ENCODE assay signal across 14 cellular contexts in genomic region chr2:225276207-225276606, GRCh38.
DNase-seq lines count a peak whose midpoint lies in the region; ATAC-seq, FAIRE-seq and TF ChIP-seq lines count a peak whose summit lies in the region.
"Had no signal": no experiment of that assay in that cellular context is flagged by ENCODE, and none has a peak within 500 bp of the region (broad histone marks: within the 10 kb centered on the region; RNA-seq: fewer than 3 reads in every experiment).

No MANE protein-coding gene starts in this region.

- H3K9me3 ChIP-seq in OCI-LY3 (ENCODE audit: insufficient read depth, low read length) (peaks cover 4% of the 10 kb centered on the region; the same call in 1 of the 2 replicates), HepG2 (ENCODE audit: low read length) (peaks cover 43% of the 10 kb centered on the region), endodermal cell (ENCODE audit: control insufficient read depth, low read length) (no peaks in the 10 kb centered on the region)

- H3K27ac ChIP-seq in OCI-LY3 (ENCODE audit: low read length), result peak overlapping the region; percentile 92
- no peak overlapping the region for H3K27ac ChIP-seq in HepG2 (ENCODE audit: extremely low read length, insufficient read depth, low read length)
- no peak overlapping the region for H3K27ac ChIP-seq in endodermal cell (ENCODE audit: low read depth, low read length)
- H3K27ac ChIP-seq: brain microvascular endothelial cell, stomach had no signal

- no peak for TF ChIP-seq RAD21 in HepG2 (CRISPR knock-in tag; IDR thresholded peaks at IDR 0.05)

- CTCF ChIA-PET in HepG2 (lab: Yijun Ruan, JAX; ENCODE audit: low intra/inter-chr PET ratio, low total read pairs), result no interaction called here

- no peak overlapping the region for H3K4me3 Mint-ChIP-seq in activated T-cell treated with anti-CD3 and anti-CD28 coated beads, Interleukin-2, amount 50 U/mL, for 4 hours
- H3K4me3 Mint-ChIP-seq in endodermal cell, result no peak overlapping the region
- H3K4me3 Mint-ChIP-seq: CD4-positive, alpha-beta T cell; immature natural killer cell had no signal

- POLR2A ChIA-PET in HepG2 (lab: Yijun Ruan, JAX), result no interaction called here

- WGBS in HepG2 (ENCODE audit: low lambda C conversion rate), result 0% methylated on average over 3 of the region's 3 CpGs
- WGBS in endodermal cell (ENCODE audit: insufficient coverage in 1 of 2, insufficient read length in 1 of 2), 2 experiments, result 80 to 90% methylated on average over 3 of the region's 3 CpGs

- peak overlapping the region; percentile 52 for H3K4me2 ChIP-seq in OCI-LY3 (ENCODE audit: low read length)
- no peak overlapping the region for H3K4me2 ChIP-seq in HepG2 (ENCODE audit: low read depth, low read length)

- intact Hi-C loops in HepG2 (cut with micrococcal nuclease; ENCODE audit: unreplicated experiment), result no loop called here

- ATAC-seq in GM18520 (IDR thresholded peaks at IDR 0.05; ENCODE audit: unreplicated experiment) (peak; percentile 57), GM21515 (IDR thresholded peaks at IDR 0.05; ENCODE audit: unreplicated experiment) (peak; percentile 83), HG03066 (IDR thresholded peaks at IDR 0.05; ENCODE audit: low read depth, unreplicated experiment) (peak; percentile 86), HepG2 (no peak)
- no peak for ATAC-seq in activated T-cell treated with anti-CD3 and anti-CD28 coated beads, Interleukin-2, amount 50 U/mL, for 4 hours
- ATAC-seq: K562 had no signal

- no peak for TF ChIP-seq POLR2A in HepG2 (IDR thresholded peaks at IDR 0.05; ENCODE audit: insufficient read depth in 1 of 2, low read depth in 2 of 2, low read length in 2 of 2)

- peaks cover 22% of the 10 kb centered on the region for H3K9me3 Mint-ChIP-seq in activated T-cell treated with anti-CD3 and anti-CD28 coated beads, Interleukin-2, amount 50 U/mL, for 4 hours
- no peaks in the 10 kb centered on the region for H3K9me3 Mint-ChIP-seq in endodermal cell

- peaks cover 6% of the 10 kb centered on the region for H3K36me3 ChIP-seq in OCI-LY3 (replicated peaks; ENCODE audit: low read depth, low read length)
- no peaks in the 10 kb centered on the region for H3K36me3 ChIP-seq in HepG2 (replicated peaks in 1 of 2; ENCODE audit: control insufficient read depth in 1 of 2, insufficient read depth in 2 of 2, low read length in 2 of 2)
- no peaks in the 10 kb centered on the region for H3K36me3 ChIP-seq in endodermal cell (ENCODE audit: control insufficient read depth, insufficient read depth, low read length)
- H3K36me3 ChIP-seq: brain microvascular endothelial cell, stomach had no signal

- no peak for DNase-seq in activated T-cell treated with anti-CD3 and anti-CD28 coated beads, Interleukin-2, amount 50 U/mL, for 4 hours
- DNase-seq in EL (no peak), HepG2 (ENCODE audit: low spot score) (no peak), endodermal cell (no peak)
- DNase-seq: brain microvascular endothelial cell; CD4-positive, alpha-beta T cell; immature natural killer cell; stimulated activated CD4-positive, alpha-beta T cell treated with anti-CD3 and anti-CD28 coated beads, Interleukin-15, amount 100 ng/mL, for 24 hours; stomach had no signal

- in situ Hi-C loops in HepG2 (cut with HindIII; ENCODE audit: extremely low pct_ligation_motif_present, low pct_unique_long_range_greater_than_20kb), result no loop called here

- H3K4me1 ChIP-seq in OCI-LY3 (ENCODE audit: low read length) (peaks cover 51% of the 10 kb centered on the region), HepG2 (ENCODE audit: insufficient read depth, low read length) (no peaks in the 10 kb centered on the region), endodermal cell (ENCODE audit: control insufficient read depth, insufficient read depth, low read length) (no peaks in the 10 kb centered on the region)
- H3K4me1 ChIP-seq: stomach had no signal

- no peak overlapping the region for H2AFZ ChIP-seq in OCI-LY3 (ENCODE audit: low read depth, low read length)
- no peak overlapping the region for H2AFZ ChIP-seq in HepG2 (ENCODE audit: low read length)

- H3K79me2 ChIP-seq in OCI-LY3 (ENCODE audit: low read length) (no peaks in the 10 kb centered on the region), HepG2 (ENCODE audit: insufficient read depth, low read length) (no peaks in the 10 kb centered on the region)

- H3K4me3 ChIP-seq in OCI-LY3 (ENCODE audit: low read length) (0 out of 2 replicates have a peak overlapping the region, but pooled peaks have one; percentile 4), HepG2 (replicated peaks in 1 of 3; ENCODE audit: insufficient read depth in 1 of 3, low read depth in 2 of 3, low read length in 3 of 3) (no peak overlapping the region), endodermal cell (ENCODE audit: low read length) (no peak overlapping the region)
- H3K4me3 ChIP-seq: K562, stomach had no signal

- H4K20me1 ChIP-seq in OCI-LY3 (ENCODE audit: insufficient read depth, low read length), result no peaks in the 10 kb centered on the region
- no peaks in the 10 kb centered on the region for H4K20me1 ChIP-seq in HepG2 (ENCODE audit: insufficient read depth, low read length)

- no peaks in the 10 kb centered on the region for H3K27me3 Mint-ChIP-seq in activated T-cell treated with anti-CD3 and anti-CD28 coated beads, Interleukin-2, amount 50 U/mL, for 4 hours (ENCODE audit: low read depth)
- no peaks in the 10 kb centered on the region for H3K27me3 Mint-ChIP-seq in endodermal cell (ENCODE audit: insufficient read depth)
- H3K27me3 Mint-ChIP-seq: CD4-positive, alpha-beta T cell had no signal

- H3K9ac ChIP-seq in OCI-LY3 (ENCODE audit: low read length) (peak overlapping the region; percentile 42; the same call in 1 of the 2 replicates), HepG2 (ENCODE audit: insufficient read depth, low read depth, low read length) (no peak overlapping the region), endodermal cell (ENCODE audit: extremely low read depth, low read length, poor library complexity, severe bottlenecking) (no peak overlapping the region)

- no peak for FAIRE-seq in HepG2 (lab: Jason Lieb, UNC)
- FAIRE-seq: K562 had no signal

- TF ChIP-seq EP300 in HepG2 (IDR thresholded peaks at IDR 0.05; ENCODE audit: low read depth in 2 of 2, low read length in 2 of 2) (no peak), HepG2 (CRISPR knock-in tag; IDR thresholded peaks at IDR 0.05; ENCODE audit: borderline replicate concordance) (no peak)

- H3K4me1 Mint-ChIP-seq in activated T-cell treated with anti-CD3 and anti-CD28 coated beads, Interleukin-2, amount 50 U/mL, for 4 hours (ENCODE audit: low read depth), result no peaks in the 10 kb centered on the region
- no peaks in the 10 kb centered on the region for H3K4me1 Mint-ChIP-seq in endodermal cell
- H3K4me1 Mint-ChIP-seq: immature natural killer cell had no signal

- H3K36me3 Mint-ChIP-seq in activated T-cell treated with anti-CD3 and anti-CD28 coated beads, Interleukin-2, amount 50 U/mL, for 4 hours (ENCODE audit: insufficient read depth), result peaks cover 1% of the 10 kb centered on the region
- H3K36me3 Mint-ChIP-seq in endodermal cell (ENCODE audit: low read depth), result no peaks in the 10 kb centered on the region
- H3K36me3 Mint-ChIP-seq: immature natural killer cell had no signal

- no TSS peak for BruUV-seq in HepG2 (replicated peaks; lab: Mats Ljungman, UMichigan)

- no peak overlapping the region for H3K27ac Mint-ChIP-seq in endodermal cell
- H3K27ac Mint-ChIP-seq: CD4-positive, alpha-beta T cell; immature natural killer cell had no signal

- TF ChIP-seq CTCF in OCI-LY3 (IDR thresholded peaks at IDR 0.05; ENCODE audit: low read depth, low read length), result no peak
- no peak for TF ChIP-seq CTCF in HepG2 (CRISPR knock-in tag; IDR thresholded peaks at IDR 0.05)
- no peak for TF ChIP-seq CTCF in endodermal cell (conservative IDR thresholded peaks at IDR 0.05)

- H3K27me3 ChIP-seq in OCI-LY3 (ENCODE audit: low read depth, low read length) (no peaks in the 10 kb centered on the region), HepG2 (ENCODE audit: control insufficient read depth in 1 of 2, insufficient read depth in 2 of 2, low read length in 2 of 2) (no peaks in the 10 kb centered on the region), endodermal cell (ENCODE audit: control insufficient read depth, insufficient read depth, low read length, poor library complexity, severe bottlenecking) (no peaks in the 10 kb centered on the region)
- H3K27me3 ChIP-seq: brain microvascular endothelial cell, stomach had no signal

TF ChIP-seq in HepG2, 621 proteins besides CTCF, POLR2A, EP300 and RAD21 (continues in another document):
- TF ChIP-seq ZNF44 (CRISPR knock-in tag; IDR thresholded peaks at IDR 0.05) (no peak), NR2F6 (IDR thresholded peaks at IDR 0.05) (no peak), NR2F6 (CRISPR knock-in tag; IDR thresholded peaks at IDR 0.05) (no peak), GTF2F1 (IDR thresholded peaks at IDR 0.05; ENCODE audit: low read length) (no peak), PHB2 (IDR thresholded peaks at IDR 0.05; ENCODE audit: partially characterized antibody) (no peak), KLF6 (CRISPR knock-in tag; IDR thresholded peaks at IDR 0.05) (no peak)
- TF ChIP-seq, protein P1, sequence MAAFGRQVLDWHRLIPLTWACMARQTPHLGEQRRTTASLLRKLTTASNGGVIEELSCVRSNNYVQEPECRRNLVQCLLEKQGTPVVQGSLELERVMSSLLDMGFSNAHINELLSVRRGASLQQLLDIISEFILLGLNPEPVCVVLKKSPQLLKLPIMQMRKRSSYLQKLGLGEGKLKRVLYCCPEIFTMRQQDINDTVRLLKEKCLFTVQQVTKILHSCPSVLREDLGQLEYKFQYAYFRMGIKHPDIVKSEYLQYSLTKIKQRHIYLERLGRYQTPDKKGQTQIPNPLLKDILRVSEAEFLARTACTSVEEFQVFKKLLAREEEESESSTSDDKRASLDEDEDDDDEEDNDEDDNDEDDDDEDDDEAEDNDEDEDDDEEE (CRISPR knock-in tag; IDR thresholded peaks at IDR 0.05), result no peak
- TF ChIP-seq, protein P2, sequence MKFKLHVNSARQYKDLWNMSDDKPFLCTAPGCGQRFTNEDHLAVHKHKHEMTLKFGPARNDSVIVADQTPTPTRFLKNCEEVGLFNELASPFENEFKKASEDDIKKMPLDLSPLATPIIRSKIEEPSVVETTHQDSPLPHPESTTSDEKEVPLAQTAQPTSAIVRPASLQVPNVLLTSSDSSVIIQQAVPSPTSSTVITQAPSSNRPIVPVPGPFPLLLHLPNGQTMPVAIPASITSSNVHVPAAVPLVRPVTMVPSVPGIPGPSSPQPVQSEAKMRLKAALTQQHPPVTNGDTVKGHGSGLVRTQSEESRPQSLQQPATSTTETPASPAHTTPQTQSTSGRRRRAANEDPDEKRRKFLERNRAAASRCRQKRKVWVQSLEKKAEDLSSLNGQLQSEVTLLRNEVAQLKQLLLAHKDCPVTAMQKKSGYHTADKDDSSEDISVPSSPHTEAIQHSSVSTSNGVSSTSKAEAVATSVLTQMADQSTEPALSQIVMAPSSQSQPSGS (CRISPR knock-in tag; IDR thresholded peaks at IDR 0.05), result no peak

Comparison
In these comparisons a context has a peak if more than half of its experiments do, and no peak if none do; other contexts are left out.
1. ATAC-seq: peak in GM18520 (single experiment), GM21515 (single experiment) and HG03066 (single experiment); none in activated T-cell treated with anti-CD3 and anti-CD28 coated beads, Interleukin-2, amount 50 U/mL, for 4 hours (0 of 2) and HepG2 (single experiment).